In the genomic region with DNA sequence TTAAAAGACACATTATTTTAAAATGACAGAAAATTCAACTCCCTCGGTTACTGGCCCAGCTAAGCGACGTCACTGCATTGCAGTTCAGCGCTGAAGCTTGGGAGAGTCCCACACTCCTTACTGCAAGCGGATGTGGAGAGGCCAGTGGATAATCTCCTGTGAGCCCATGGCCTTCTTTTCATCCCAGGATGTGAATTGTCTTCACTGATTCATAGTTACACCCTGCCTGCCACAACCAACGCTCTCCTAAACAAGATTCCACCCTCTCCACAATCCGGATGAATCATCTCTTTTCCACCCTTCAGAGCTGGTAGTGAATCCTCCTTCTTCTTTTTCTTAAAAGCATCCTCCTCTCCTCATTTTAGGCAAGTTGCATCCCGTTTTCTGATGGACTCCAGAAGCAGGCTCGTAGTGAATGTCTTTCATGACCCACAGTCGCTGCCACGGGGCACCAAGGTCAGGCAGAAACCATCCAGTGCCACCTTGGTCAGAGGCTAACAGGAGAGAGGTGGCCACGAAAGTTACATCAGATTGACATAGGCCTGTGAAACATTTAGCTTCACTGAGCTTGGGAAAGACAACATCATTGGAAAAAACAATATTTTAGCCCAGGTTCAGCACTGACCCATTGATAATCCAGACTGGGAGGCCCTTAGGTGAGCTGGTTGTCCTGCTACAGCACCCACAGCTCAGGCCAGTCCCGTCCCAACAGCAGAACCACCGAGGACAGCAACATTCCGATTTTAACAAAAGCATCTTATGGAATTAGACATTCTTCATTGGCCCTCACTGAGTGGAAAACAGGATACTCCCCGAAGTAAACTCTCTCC, we compare ENCODE assay signal across 13 cellular contexts. TPM values are rescaled to one million over a fixed set of nuclear protein-coding genes. Genes with fewer than 3 reads are reported as not detected.
A peak's percentile ranks its signal among the peaks of the same experiment; 100 is the strongest.
DNase-seq lines count a peak whose midpoint lies in the region; ATAC-seq and TF ChIP-seq lines count a peak whose summit lies in the region.
"Had no signal": no experiment of that assay in that cellular context is flagged by ENCODE, and none has a peak within 500 bp of the region (broad histone marks: within the 10 kb centered on the region; RNA-seq: fewer than 3 reads in every experiment).

No MANE protein-coding gene starts in this region.

- TF ChIP-seq CTCF in AG04450 (IDR thresholded peaks at IDR 0.05; ENCODE audit: low read depth, low read length) (no peak), mammary epithelial cell (conservative IDR thresholded peaks at IDR 0.05 in 1 of 2, IDR thresholded peaks at IDR 0.05 in 1 of 2; ENCODE audit: extremely low read depth in 1 of 2, insufficient read depth in 1 of 2, low read depth in 1 of 2, low read length in 2 of 2) (no peak), liver (IDR thresholded peaks at IDR 0.05; ENCODE audit: low read depth, low read length, missing input control) (no peak)

- no peak for ATAC-seq in HG02870 (IDR thresholded peaks at IDR 0.05; ENCODE audit: unreplicated experiment)

- H3K4me1 ChIP-seq in mammary epithelial cell (ENCODE audit: insufficient read depth, low read length) (peaks cover 35% of the 10 kb centered on the region), liver (ENCODE audit: control insufficient read depth in 4 of 4, insufficient read depth in 4 of 4, low read length in 3 of 4) (peaks cover 11 to 48% (median 35%) of the 10 kb centered on the region in 4 donors)

- in situ Hi-C loops in mammary epithelial cell (cut with MboI; ENCODE audit: low sequenced_read_pairs in 2 of 2): loop anchor here (10.0 to 25.0 kb wide), 3 partner anchors 294 to 722 kb away; a partner anchor contains a TSS

- peak overlapping the region; percentile 80 for H3K4me2 ChIP-seq in mammary epithelial cell (ENCODE audit: insufficient read depth, low read depth, low read length)

- H3K27ac ChIP-seq in AG04450 (ENCODE audit: low read depth, low read length) (peak overlapping the region; percentile 31), mammary epithelial cell (ENCODE audit: insufficient read depth, low read depth, low read length) (peak overlapping the region; percentile 74), liver (ENCODE audit: low read depth in 1 of 2, low read length in 2 of 2) (peak overlapping the region in 1 of 2 donors; percentile 81)
- H3K27ac ChIP-seq: dorsolateral prefrontal cortex, SK-N-MC had no signal

- 62% methylated on average over 16 of the region's 16 CpGs for WGBS in mammary epithelial cell (ENCODE audit: low coverage, missing lambda C conversion rate)
- WGBS in liver: 72% methylated on average over 16 of the region's 16 CpGs

- intact Hi-C loops in mammary epithelial cell (cut with micrococcal nuclease): loop anchor here (5.0 kb wide), 2 partner anchors 377 to 532 kb away; a partner anchor contains a TSS

- H3K27me3 ChIP-seq in AG04450 (ENCODE audit: control insufficient read depth, insufficient read depth, low read length) (peaks cover 43% of the 10 kb centered on the region), mammary epithelial cell (ENCODE audit: insufficient read depth, low read length) (no peaks in the 10 kb centered on the region), liver (ENCODE audit: control insufficient read depth in 4 of 4, insufficient read depth in 4 of 4, low read length in 3 of 4) (no peaks in the 10 kb centered on the region)

- CTCF ChIA-PET in AG04450 (lab: Charles Lee): interaction anchor here (1.1 to 1.9 kb wide), 2 partner anchors 8 to 638 kb away, joined by 5 to 16 read pairs; no protein-coding TSS in a partner anchor
- CTCF ChIA-PET in mammary epithelial cell (lab: Charles Lee; ENCODE audit: low non-redundant PET): interaction anchor here (0.5 to 0.6 kb wide), 3 partner anchors 150 to 709 kb away, joined by 3 read pairs; no protein-coding TSS in a partner anchor

- H3K9ac ChIP-seq in mammary epithelial cell (ENCODE audit: insufficient read depth, low read length) (peak overlapping the region; percentile 46), liver (ENCODE audit: low read depth in 1 of 2, low read length in 2 of 2) (no peak overlapping the region)

- peaks cover 48% of the 10 kb centered on the region for H3K79me2 ChIP-seq in mammary epithelial cell (ENCODE audit: insufficient read depth, low read length)

- H3K9me3 ChIP-seq in AG04450 (ENCODE audit: control insufficient read depth, insufficient read depth, low read length): no peaks in the 10 kb centered on the region; the same call in 1 of the 2 replicates
- H3K9me3 ChIP-seq in mammary epithelial cell (replicated peaks; ENCODE audit: insufficient read depth, low read length): no peaks in the 10 kb centered on the region
- no peaks in the 10 kb centered on the region for H3K9me3 ChIP-seq in liver (ENCODE audit: control insufficient read depth in 4 of 4, low read length in 3 of 4)

- no peak for TF ChIP-seq RAD21 in liver (IDR thresholded peaks at IDR 0.05)

- POLR2A ChIA-PET in AG04450 (lab: Yijun Ruan, JAX): interaction anchor here (0.6 to 1.1 kb wide), 2 partner anchors 15 to 581 kb away, joined by 3 read pairs; no protein-coding TSS in a partner anchor

- H3K4me3 ChIP-seq in AG04450 (ENCODE audit: low read depth, low read length) (no peak overlapping the region), mammary epithelial cell (replicated peaks in 1 of 3; ENCODE audit: insufficient read depth in 1 of 3, low read depth in 2 of 3, low read length in 3 of 3) (peak overlapping the region; percentile 53 to 64 (median 64)), liver (ENCODE audit: low read depth in 1 of 3, low read length in 3 of 3) (peak overlapping the region in 2 of 3 donors; percentile 83 to 85)
- H3K4me3 ChIP-seq: SK-N-MC had no signal

- H3K36me3 ChIP-seq in mammary epithelial cell (ENCODE audit: insufficient read depth, low read length) (peaks cover 24% of the 10 kb centered on the region), liver (ENCODE audit: control insufficient read depth in 4 of 4, insufficient read depth in 3 of 4, low read depth in 1 of 4, low read length in 3 of 4) (peaks cover 0 to 6% (median 3%) of the 10 kb centered on the region in 4 donors)

- peak overlapping the region; percentile 46 for H2AFZ ChIP-seq in mammary epithelial cell (ENCODE audit: low read depth, low read length)

- BruUV-seq in mammary epithelial cell (replicated peaks; lab: Mats Ljungman, UMichigan): no TSS peak

- no peaks in the 10 kb centered on the region for H4K20me1 ChIP-seq in mammary epithelial cell (ENCODE audit: insufficient read depth, low read length)

- dilution Hi-C loops in mammary epithelial cell (cut with HindIII; ENCODE audit: low sequenced_read_pairs): loop anchor here (5.0 to 25.0 kb wide), 4 partner anchors 62 to 747 kb away; no protein-coding TSS in a partner anchor

- DNase-seq in AG04450 (ENCODE audit: low read depth, low spot score): peak; percentile 39
- DNase-seq in HT1080 (ENCODE audit: low read depth): peak; percentile 98
- peak; percentile 85 for DNase-seq in mammary epithelial cell
- no peak for DNase-seq in RPMI8226
- DNase-seq in stimulated activated CD4-positive, alpha-beta T cell treated with anti-CD3 and anti-CD28 coated beads, Interleukin-4, amount 100 ng/mL, for 4 hours: no peak
- no peak for DNase-seq in mucosa of gallbladder (ENCODE audit: low spot score)
- DNase-seq: activated CD4-positive, alpha-beta T cell treated with anti-CD3 and anti-CD28 coated beads, Interleukin-2, amount 10 ng/mL, durations not matched to agents 7 days and 5 days; activated naive CD4-positive, alpha-beta T cell; dorsolateral prefrontal cortex; NCI-H446 treated with DMSO at 0.1 percent for 48 hours had no signal

TF ChIP-seq in liver, 16 proteins besides CTCF, POLR2A, EP300 and RAD21:
- TF ChIP-seq FOXA1 (IDR thresholded peaks at IDR 0.05) (no peak), TAF1 (conservative IDR thresholded peaks at IDR 0.05) (no peak), SP1 (IDR thresholded peaks at IDR 0.05) (peak; percentile 14), FOXA2 (IDR thresholded peaks at IDR 0.05) (no peak), EGR1 (IDR thresholded peaks at IDR 0.05; ENCODE audit: low read depth in 2 of 2) (no peak), YY1 (IDR thresholded peaks at IDR 0.05) (no peak), HNF4A (conservative IDR thresholded peaks at IDR 0.05) (no peak)
TF ChIP-seq in liver: peak in this region for 1.

RNA-seq across cellular contexts. Expression of a gene that starts 2.0 kb away (rescaled TPM):
- polyA plus RNA-seq in AG04450 (2011; rRNA removed) (2.8 and 3.0 TPM in 2 replicates), mammary epithelial cell (144 TPM), liver (10 to 100 TPM; 17.6 to 23.6 TPM)
- polyA minus RNA-seq in AG04450 (2011; rRNA and poly(A)+ RNA removed): 2.2 and 2.3 TPM in 2 replicates
- 13.6 and 15.5 TPM in 2 replicates for total RNA-seq in HT1080 (2014; rRNA removed; shearing (Covaris generic))
- 14.1 and 17.5 TPM in 2 replicates for polyA plus RNA-seq in HT1080 (2015; cell fraction: cytosol; rRNA removed)
- 10.7 and 10.9 TPM in 2 replicates for polyA plus RNA-seq in HT1080 (2015; cell fraction: nucleus; rRNA removed)
- total RNA-seq in mammary epithelial cell (100 to 1,000 TPM in 1 of 2 donors, 10 to 100 TPM in 1; 48.1 to 126 TPM), liver (10 to 100 TPM in 1 of 2 donors, 1 to 10 TPM in 1; 8.0 to 50.1 TPM), mucosa of gallbladder (31.0 TPM)
- 171 TPM for polyA minus RNA-seq in mammary epithelial cell

RNA-seq across cellular contexts. Expression of a gene that starts 29.8 kb away (rescaled TPM):
- polyA plus RNA-seq in AG04450 (2011; rRNA removed): 2.4 and 2.7 TPM in 2 replicates
- 2.1 and 3.1 TPM in 2 replicates for polyA minus RNA-seq in AG04450 (2011; rRNA and poly(A)+ RNA removed)
- 0.56 and 0.84 TPM in 2 replicates for total RNA-seq in HT1080 (2014; rRNA removed; shearing (Covaris generic))
- 0.33 and 0.48 TPM in 2 replicates for polyA plus RNA-seq in HT1080 (2015; cell fraction: cytosol; rRNA removed)
- polyA plus RNA-seq in HT1080 (2015; cell fraction: nucleus; rRNA removed): 0.41 and 0.47 TPM in 2 replicates
- 1 to 10 TPM; 2.8 to 4.2 TPM for total RNA-seq in mammary epithelial cell
- 1.3 TPM for polyA plus RNA-seq in mammary epithelial cell
- 3.2 TPM for polyA minus RNA-seq in mammary epithelial cell
- total RNA-seq in liver: under 1 TPM in 1 of 2 donors, not detected in 1; 0.05 TPM
- under 1 TPM in 1 of 2 donors, not detected in 1; 0.02 TPM for polyA plus RNA-seq in liver
- total RNA-seq in mucosa of gallbladder: 1.7 TPM

RNA-seq across cellular contexts. Expression of a gene that starts 41.4 kb away (rescaled TPM):
- polyA plus RNA-seq in AG04450 (2011; rRNA removed): not detected in 2 replicates
- not detected in 2 replicates for polyA minus RNA-seq in AG04450 (2011; rRNA and poly(A)+ RNA removed)
- not detected in 2 replicates for total RNA-seq in HT1080 (2014; rRNA removed; shearing (Covaris generic))
- not detected in 2 replicates for polyA plus RNA-seq in HT1080 (2015; cell fraction: cytosol; rRNA removed)
- not detected in 2 replicates for polyA plus RNA-seq in HT1080 (2015; cell fraction: nucleus; rRNA removed)
- 10 to 100 TPM in 1 of 2 donors, 1 to 10 TPM in 1; 2.1 to 27.5 TPM for total RNA-seq in mammary epithelial cell
- 1.4 TPM for polyA plus RNA-seq in mammary epithelial cell
- polyA minus RNA-seq in mammary epithelial cell: not detected
- total RNA-seq in liver: under 1 TPM in 1 of 2 donors, not detected in 1; 0.08 TPM
- under 1 TPM in 1 of 2 donors, not detected in 1; 0.06 TPM for polyA plus RNA-seq in liver
- 4.0 TPM for total RNA-seq in mucosa of gallbladder

Comparison
In these comparisons a context has a peak if more than half of its experiments do, and no peak if none do; other contexts are left out.
1. DNase-seq: peak in AG04450 (single experiment), HT1080 (single experiment) and mammary epithelial cell (single experiment); none in RPMI8226 (single experiment), stimulated activated CD4-positive, alpha-beta T cell treated with anti-CD3 and anti-CD28 coated beads, Interleukin-4, amount 100 ng/mL, for 4 hours (0 of 2) and mucosa of gallbladder (single experiment).